ENCODE assay signal across 8 cellular contexts in the genomic region with DNA sequence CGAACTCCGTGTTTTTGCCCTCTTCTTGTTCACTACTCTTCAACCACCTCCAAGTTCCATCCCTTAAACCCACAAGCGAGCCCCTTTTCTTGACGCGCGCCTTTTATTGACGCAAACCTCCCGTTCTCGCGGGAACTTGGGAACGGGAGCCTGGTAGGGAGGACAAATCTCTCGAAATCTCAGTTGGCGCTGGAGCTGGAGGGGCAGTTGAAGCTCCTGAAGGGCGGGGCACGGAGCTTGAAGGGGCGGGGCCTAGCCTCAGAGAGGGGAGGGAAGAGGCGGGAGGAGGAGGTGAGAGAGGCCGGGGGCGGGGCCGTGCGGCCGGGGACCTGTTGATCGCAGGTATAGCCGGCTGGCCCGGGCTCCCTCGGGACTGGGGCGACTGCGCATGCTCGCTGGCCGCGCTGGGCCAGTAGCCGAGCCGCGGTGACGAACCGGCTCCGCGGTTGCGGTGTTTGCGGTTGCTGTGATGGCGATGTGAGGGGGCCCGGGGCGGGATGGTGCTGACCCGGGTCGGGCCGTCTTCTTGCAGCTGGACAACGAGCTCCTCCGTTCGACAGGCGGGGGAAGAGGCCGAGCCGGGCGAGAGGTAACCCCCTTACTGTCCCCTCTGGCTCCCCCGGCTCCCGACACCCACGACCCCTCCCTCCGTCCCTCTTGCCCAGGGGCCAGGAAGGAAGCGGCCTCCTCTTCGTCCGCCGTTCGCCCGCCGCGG. TPM values are rescaled to one million over a fixed set of nuclear protein-coding genes. Genes with fewer than 3 reads are reported as not detected.
DNase-seq lines count a peak whose midpoint lies in the region; ATAC-seq and TF ChIP-seq lines count a peak whose summit lies in the region.

A gene (plus strand): TSS at position 395 of the 715 bp plus-strand sequence. CDS start 14,835 bp downstream, outside the sequence.

- H3K4me1 ChIP-seq in HUES6 (ENCODE audit: control insufficient read depth, insufficient read depth, low read length) (0 out of 2 replicates have a peak, but pooled peaks cover 2% of the 10 kb centered on the region), OCI-LY3 (ENCODE audit: low read length) (peaks cover 12% of the 10 kb centered on the region), mononuclear cell (ENCODE audit: insufficient read depth, low read length) (peaks cover 8% of the 10 kb centered on the region)

- no peaks in the 10 kb centered on the region for H3K27me3 Mint-ChIP-seq in Calu3 (ENCODE audit: unreplicated experiment)

- peaks cover 50% of the 10 kb centered on the region for H3K79me2 ChIP-seq in OCI-LY3 (ENCODE audit: low read length)

- peak within 1 kb of the TSS; percentile 92 for H2AFZ ChIP-seq in OCI-LY3 (ENCODE audit: low read depth, low read length)

- H3K36me3 Mint-ChIP-seq in Calu3 (ENCODE audit: insufficient read depth, unreplicated experiment) = peaks cover 44% of the 10 kb centered on the region

- TF ChIP-seq CTCF in Calu3 (IDR thresholded peaks at IDR 0.05; ENCODE audit: unreplicated experiment) = no peak
- no peak for TF ChIP-seq CTCF in OCI-LY3 (IDR thresholded peaks at IDR 0.05; ENCODE audit: low read depth, low read length)
- no peak for TF ChIP-seq CTCF in epithelial cell of esophagus (IDR thresholded peaks at IDR 0.05; ENCODE audit: insufficient read depth, low read depth, low read length, missing control alignments)

- intact Hi-C loops in Calu3 (cut with micrococcal nuclease; ENCODE audit: unreplicated experiment) = loop anchor here (1.0 to 5.0 kb wide), 2 partner anchors 14 to 101 kb away; no protein-coding TSS in a partner anchor

- no TSS peak for BruUV-seq in Calu3 (replicated peaks; lab: Mats Ljungman, UMichigan)

- H3K36me3 ChIP-seq in HUES6 (ENCODE audit: control insufficient read depth, insufficient read depth, low read length) = peaks cover 5% of the 10 kb centered on the region
- H3K36me3 ChIP-seq in OCI-LY3 (replicated peaks; ENCODE audit: low read depth, low read length) = peaks cover 7% of the 10 kb centered on the region

- no peaks in the 10 kb centered on the region for H3K9me3 Mint-ChIP-seq in Calu3 (ENCODE audit: low read depth, unreplicated experiment)

- peak within 1 kb of the TSS; percentile 67 for H3K27ac ChIP-seq in HUES6 (ENCODE audit: low read depth, low read length)
- H3K27ac ChIP-seq in OCI-LY3 (ENCODE audit: low read length) = peak within 1 kb of the TSS; percentile 48

- CTCF ChIA-PET in Calu3 (lab: Charles Lee) = interaction anchor here (0.6 to 2.7 kb wide), 13 partner anchors 11 to 963 kb away, joined by 3 to 32 read pairs (median 4); no protein-coding TSS in a partner anchor

- peak; percentile 100 for DNase-seq in Calu3
- peak; percentile 92 for DNase-seq in activated T-cell treated with anti-CD3 and anti-CD28 coated beads for 4 hours
- DNase-seq in epithelial cell of esophagus (ENCODE audit: low read depth) = peak; percentile 100
- peak; percentile 87 to 91 for DNase-seq in stimulated activated CD8-positive, alpha-beta memory T cell treated with anti-CD3 and anti-CD28 coated beads, Interleukin-4, amount 100 ng/mL, for 1 hour (ENCODE audit: low read depth in 2 of 2, low spot score in 1 of 2)

- H3K4me3 Mint-ChIP-seq in Calu3 (ENCODE audit: low read depth, unreplicated experiment) = peak within 1 kb of the TSS; percentile 90

- H3K9me3 ChIP-seq in HUES6 (ENCODE audit: control insufficient read depth, insufficient read depth, low read depth, low read length) (no peaks in the 10 kb centered on the region), OCI-LY3 (ENCODE audit: insufficient read depth, low read length) (no peaks in the 10 kb centered on the region), mononuclear cell (ENCODE audit: low read depth, low read length) (no peaks in the 10 kb centered on the region)

- 0 out of 2 replicates have a peak, but pooled peaks cover 10% of the 10 kb centered on the region for H4K20me1 ChIP-seq in OCI-LY3 (ENCODE audit: insufficient read depth, low read length)

- peak within 1 kb of the TSS; percentile 91 for H3K27ac Mint-ChIP-seq in Calu3 (ENCODE audit: unreplicated experiment)

- peak within 1 kb of the TSS; percentile 70 for H3K4me2 ChIP-seq in OCI-LY3 (ENCODE audit: low read length)

- peak; percentile 80 for ATAC-seq in GM21423 (IDR thresholded peaks at IDR 0.05; ENCODE audit: unreplicated experiment)

- H3K4me3 ChIP-seq in HUES6 (ENCODE audit: low read depth, low read length) (peak within 1 kb of the TSS; percentile 100), OCI-LY3 (ENCODE audit: low read length) (peak within 1 kb of the TSS; percentile 82), epithelial cell of esophagus (ENCODE audit: low read length) (peak within 1 kb of the TSS; percentile 90), mononuclear cell (ENCODE audit: low read length) (peak within 1 kb of the TSS; percentile 55)

- H3K9ac ChIP-seq in HUES6 (ENCODE audit: low read length) (peak within 1 kb of the TSS; percentile 89), OCI-LY3 (ENCODE audit: low read length) (peak within 1 kb of the TSS; percentile 80)

- peaks cover 22% of the 10 kb centered on the region for H3K4me1 Mint-ChIP-seq in Calu3 (ENCODE audit: low read depth, unreplicated experiment)

- H3K27me3 ChIP-seq in HUES6 (ENCODE audit: control insufficient read depth, insufficient read depth, low read length) (no peaks in the 10 kb centered on the region), OCI-LY3 (ENCODE audit: low read depth, low read length) (no peaks in the 10 kb centered on the region), mononuclear cell (ENCODE audit: insufficient read depth, low read length) (no peaks in the 10 kb centered on the region)

RNA-seq across cellular contexts. Expression of the gene that starts here (rescaled TPM):
- total RNA-seq in Calu3 (2022) (83.2 and 89.2 TPM in 2 replicates), mononuclear cell (15.5 TPM)

Comparison
In these comparisons a context has a peak if more than half of its experiments do, and no peak if none do; other contexts are left out.
1. Peak in every context shown above with its lines: DNase-seq, ATAC-seq, H3K4me3 ChIP-seq and H3K27ac ChIP-seq.